In genomic region chr19:1967087-1967608, GRCh38 we compare ENCODE assay signal across 18 cellular contexts. TPM values are rescaled to one million over a fixed set of nuclear protein-coding genes. Genes with fewer than 3 reads are reported as not detected.
DNase-seq lines count a peak whose midpoint lies in the region; ATAC-seq lines count a peak whose summit lies in the region.
"Had no signal": no experiment of that assay in that cellular context is flagged by ENCODE, and none has a peak within 500 bp of the region (broad histone marks: within the 10 kb centered on the region; RNA-seq: fewer than 3 reads in every experiment).

No MANE protein-coding gene starts in this region.

- intact Hi-C loops in activated naive CD4-positive, alpha-beta T cell treated with anti-CD3 and anti-CD28 coated beads for 36 hours (cut with micrococcal nuclease), result no loop called here

- no peak for ATAC-seq in HG02973 (IDR thresholded peaks at IDR 0.05; ENCODE audit: unreplicated experiment)
- ATAC-seq: SK-N-SH treated with all-trans-retinoic acid at 6 μM for 48 hours had no signal

- CTCF ChIA-PET in activated naive CD4-positive, alpha-beta T cell treated with anti-CD3 and anti-CD28 coated beads for 36 hours (lab: Charles Lee), result no interaction called here

- no peak overlapping the region for H3K4me3 Mint-ChIP-seq in activated naive CD4-positive, alpha-beta T cell treated with anti-CD3 and anti-CD28 coated beads for 36 hours
- peak overlapping the region; percentile 58 for H3K4me3 Mint-ChIP-seq in activated naive CD4-positive, alpha-beta T cell treated with anti-CD3 and anti-CD28 coated beads, Interleukin-2, amount 50 U/mL, for 24 hours
- H3K4me3 Mint-ChIP-seq: brain had no signal

- peak overlapping the region; percentile 30 for H3K27ac Mint-ChIP-seq in activated naive CD4-positive, alpha-beta T cell treated with anti-CD3 and anti-CD28 coated beads for 36 hours
- H3K27ac Mint-ChIP-seq in activated naive CD4-positive, alpha-beta T cell treated with anti-CD3 and anti-CD28 coated beads, Interleukin-2, amount 50 U/mL, for 24 hours, result peak overlapping the region; percentile 12
- H3K27ac Mint-ChIP-seq: brain had no signal

- H3K27me3 Mint-ChIP-seq in activated naive CD4-positive, alpha-beta T cell treated with anti-CD3 and anti-CD28 coated beads for 36 hours (ENCODE audit: low read depth), result no peaks in the 10 kb centered on the region
- H3K27me3 Mint-ChIP-seq in activated naive CD4-positive, alpha-beta T cell treated with anti-CD3 and anti-CD28 coated beads, Interleukin-2, amount 50 U/mL, for 24 hours, result no peaks in the 10 kb centered on the region
- H3K27me3 Mint-ChIP-seq: brain had no signal

- no peaks in the 10 kb centered on the region for H3K36me3 Mint-ChIP-seq in activated naive CD4-positive, alpha-beta T cell treated with anti-CD3 and anti-CD28 coated beads for 36 hours (ENCODE audit: low read depth)
- H3K36me3 Mint-ChIP-seq in activated naive CD4-positive, alpha-beta T cell treated with anti-CD3 and anti-CD28 coated beads, Interleukin-2, amount 50 U/mL, for 24 hours, result no peaks in the 10 kb centered on the region

- H3K9me3 Mint-ChIP-seq in activated naive CD4-positive, alpha-beta T cell treated with anti-CD3 and anti-CD28 coated beads for 36 hours, result no peaks in the 10 kb centered on the region
- H3K9me3 Mint-ChIP-seq in activated naive CD4-positive, alpha-beta T cell treated with anti-CD3 and anti-CD28 coated beads, Interleukin-2, amount 50 U/mL, for 24 hours, result no peaks in the 10 kb centered on the region
- H3K9me3 Mint-ChIP-seq: brain had no signal

- H3K4me1 Mint-ChIP-seq in activated naive CD4-positive, alpha-beta T cell treated with anti-CD3 and anti-CD28 coated beads for 36 hours (ENCODE audit: low read depth), result peaks cover 15% of the 10 kb centered on the region
- peaks cover 18% of the 10 kb centered on the region for H3K4me1 Mint-ChIP-seq in activated naive CD4-positive, alpha-beta T cell treated with anti-CD3 and anti-CD28 coated beads, Interleukin-2, amount 50 U/mL, for 24 hours
- H3K4me1 Mint-ChIP-seq: brain had no signal

- peak; percentile 67 for DNase-seq in activated naive CD4-positive, alpha-beta T cell treated with anti-CD3 and anti-CD28 coated beads for 36 hours
- DNase-seq in activated naive CD4-positive, alpha-beta T cell (lab: John Stamatoyannopoulos, UW), result no peak
- peak; percentile 20 for DNase-seq in T-helper 9 cell
- DNase-seq in stimulated activated CD8-positive, alpha-beta memory T cell treated with anti-CD3 and anti-CD28 coated beads, Interleukin-4, amount 100 ng/mL, for 24 hours (ENCODE audit: low read depth), result peak; percentile 19
- no peak for DNase-seq in HuH-7 (ENCODE audit: low spot score)
- DNase-seq in cortex of kidney (lab: John Stamatoyannopoulos, UW), result no peak
- DNase-seq: GF-D8, glutamatergic neuron, Karpas-422, NCI-H1105 treated with DMSO at 0.1 percent for 48 hours, NCI-H2171 treated with DMSO at 0.1 percent for 48 hours, NCI-H82, Peyer's patch, spleen had no signal

RNA-seq across cellular contexts. Expression of gene CSNK1G2, which starts 26.2 kb away (rescaled TPM):
- total RNA-seq in activated naive CD4-positive, alpha-beta T cell treated with anti-CD3 and anti-CD28 coated beads for 36 hours, result 10 to 100 TPM; 50.6 to 51.0 TPM

RNA-seq across cellular contexts. Expression of gene BTBD2, which starts 48.4 kb away (rescaled TPM):
- total RNA-seq in activated naive CD4-positive, alpha-beta T cell treated with anti-CD3 and anti-CD28 coated beads for 36 hours, result 10 to 100 TPM; 37.0 to 49.0 TPM

Comparison
In these comparisons a context has a peak if more than half of its experiments do, and no peak if none do; other contexts are left out.
1. DNase-seq: peak in activated naive CD4-positive, alpha-beta T cell treated with anti-CD3 and anti-CD28 coated beads for 36 hours (single experiment), T-helper 9 cell (single experiment) and stimulated activated CD8-positive, alpha-beta memory T cell treated with anti-CD3 and anti-CD28 coated beads, Interleukin-4, amount 100 ng/mL, for 24 hours (single experiment); none in activated naive CD4-positive, alpha-beta T cell (0 of 4), HuH-7 (single experiment) and cortex of kidney (single experiment).